Comparison of ENCODE assay signal across 1 cellular context in the genomic region with DNA sequence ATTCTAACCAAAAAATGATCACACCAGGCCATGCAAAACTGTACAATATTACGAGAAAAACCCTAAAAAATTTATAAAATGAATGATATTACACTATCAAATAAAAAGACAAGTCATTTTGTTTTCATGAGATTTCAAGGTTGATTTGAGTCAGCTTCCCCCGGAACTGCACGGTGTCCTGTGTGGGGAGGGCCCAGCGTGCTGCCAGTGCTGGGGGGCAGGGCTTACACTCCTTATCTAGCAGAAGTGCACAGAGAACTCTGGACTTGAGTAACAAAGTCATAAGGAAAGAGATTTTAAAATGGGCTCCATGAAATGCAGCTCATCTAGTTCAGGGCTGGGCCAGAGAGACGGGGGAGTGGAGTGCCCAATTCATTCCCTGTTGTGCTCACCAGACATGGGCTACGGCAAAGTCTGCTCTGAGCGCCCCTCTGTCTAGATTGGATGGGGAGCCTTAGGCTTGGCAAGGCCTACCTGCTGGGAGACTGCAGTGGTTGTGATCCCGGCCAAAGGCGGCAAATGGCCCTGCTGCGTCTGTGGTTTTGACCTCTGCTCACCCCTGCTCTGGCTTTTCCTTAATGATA.
A peak's percentile ranks its signal among the peaks of the same experiment; 100 is the strongest.
TF ChIP-seq lines count a peak whose summit lies in the region.

No MANE protein-coding gene starts in this region.

TF ChIP-seq in K562, 482 proteins besides CTCF, POLR2A, EP300 and RAD21 (continued from another document and continues in another):
- TF ChIP-seq, protein P1, sequence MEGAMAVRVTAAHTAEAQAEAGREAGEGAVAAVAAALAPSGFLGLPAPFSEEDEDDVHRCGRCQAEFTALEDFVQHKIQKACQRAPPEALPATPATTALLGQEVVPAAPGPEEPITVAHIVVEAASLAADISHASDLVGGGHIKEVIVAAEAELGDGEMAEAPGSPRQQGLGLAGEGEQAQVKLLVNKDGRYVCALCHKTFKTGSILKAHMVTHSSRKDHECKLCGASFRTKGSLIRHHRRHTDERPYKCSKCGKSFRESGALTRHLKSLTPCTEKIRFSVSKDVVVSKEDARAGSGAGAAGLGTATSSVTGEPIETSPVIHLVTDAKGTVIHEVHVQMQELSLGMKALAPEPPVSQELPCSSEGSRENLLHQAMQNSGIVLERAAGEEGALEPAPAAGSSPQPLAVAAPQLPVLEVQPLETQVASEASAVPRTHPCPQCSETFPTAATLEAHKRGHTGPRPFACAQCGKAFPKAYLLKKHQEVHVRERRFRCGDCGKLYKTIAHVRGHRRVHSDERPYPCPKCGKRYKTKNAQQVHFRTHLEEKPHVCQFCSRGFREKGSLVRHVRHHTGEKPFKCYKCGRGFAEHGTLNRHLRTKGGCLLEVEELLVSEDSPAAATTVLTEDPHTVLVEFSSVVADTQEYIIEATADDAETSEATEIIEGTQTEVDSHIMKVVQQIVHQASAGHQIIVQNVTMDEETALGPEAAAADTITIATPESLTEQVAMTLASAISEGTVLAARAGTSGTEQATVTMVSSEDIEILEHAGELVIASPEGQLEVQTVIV (CRISPR knock-in tag; IDR thresholded peaks at IDR 0.05; ENCODE audit: borderline replicate concordance) = no peak
- TF ChIP-seq GABPB2 (CRISPR knock-in tag; conservative IDR thresholded peaks at IDR 0.05) (no peak), CCNT2 (IDR thresholded peaks at IDR 0.05; ENCODE audit: borderline replicate concordance, extremely low read depth, insufficient read length, low read depth, low read length) (no peak), PTTG1 (tag; IDR thresholded peaks at IDR 0.05; ENCODE audit: low read depth) (no peak), SREBF1 (IDR thresholded peaks at IDR 0.05; ENCODE audit: borderline replicate concordance, low read depth, low read length) (no peak), FOXM1 (IDR thresholded peaks at IDR 0.05; ENCODE audit: low read depth) (0 out of 2 replicates have a peak, but pooled peaks have one; percentile 23), FOXM1 (CRISPR knock-in tag; IDR thresholded peaks at IDR 0.05; ENCODE audit: low read depth) (no peak), NFATC3 (IDR thresholded peaks at IDR 0.05) (no peak), MIER1 (IDR thresholded peaks at IDR 0.05; ENCODE audit: low read depth) (no peak), ZC3H4 (CRISPR knock-in tag; IDR thresholded peaks at IDR 0.05; ENCODE audit: borderline replicate concordance) (no peak), CBX1 (IDR thresholded peaks at IDR 0.05; ENCODE audit: low read depth) (no peak), GMEB1 (CRISPR knock-in tag; IDR thresholded peaks at IDR 0.05) (no peak), HEY1 (CRISPR knock-in tag; IDR thresholded peaks at IDR 0.05; ENCODE audit: borderline replicate concordance) (0 out of 2 replicates have a peak, but pooled peaks have one; percentile 13), POLR2AphosphoS5 (IDR thresholded peaks at IDR 0.05; ENCODE audit: control insufficient read depth, insufficient read depth, low read depth, low read length) (peak; percentile 44; the same call in 1 of the 2 replicates), ZNF217 (CRISPR knock-in tag; IDR thresholded peaks at IDR 0.05) (no peak), ZBTB49 (CRISPR knock-in tag; IDR thresholded peaks at IDR 0.05; ENCODE audit: borderline replicate concordance) (no peak), PREB (CRISPR knock-in tag; IDR thresholded peaks at IDR 0.05) (no peak), CBX3 (IDR thresholded peaks at IDR 0.05; ENCODE audit: borderline replicate concordance in 1 of 2, low read length in 2 of 2) (peak in 1 of 2 experiments; percentile 20; a peak in 1 of 3 replicates), CCAR2 (IDR thresholded peaks at IDR 0.05; ENCODE audit: low read depth, low read length) (no peak), E2F5 (CRISPR knock-in tag; IDR thresholded peaks at IDR 0.05) (no peak), DPF2 (IDR thresholded peaks at IDR 0.05) (peak; percentile 80), PRMT5 (CRISPR knock-in tag; IDR thresholded peaks at IDR 0.05) (no peak), ELF1 (tag; IDR thresholded peaks at IDR 0.05) (peak; percentile 38), NFIC (IDR thresholded peaks at IDR 0.05) (no peak), RBM22 (IDR thresholded peaks at IDR 0.05; ENCODE audit: low read depth, low read length, poor library complexity, severe bottlenecking) (no peak), SRSF7 (optimal IDR thresholded peaks at IDR 0.05; ENCODE audit: low read depth, low read length) (no peak), MYC (IDR thresholded peaks at IDR 0.05; ENCODE audit: low read depth, low read length) (peak; percentile 62; the same call in 1 of the 2 replicates), MYC (CRISPR knock-in tag; IDR thresholded peaks at IDR 0.05; ENCODE audit: borderline replicate concordance, low read depth) (no peak), EWSR1 (IDR thresholded peaks at IDR 0.05; ENCODE audit: borderline replicate concordance, low read depth, partially characterized antibody) (no peak), RFX1 (IDR thresholded peaks at IDR 0.05) (no peak), ZNF134 (CRISPR knock-in tag; conservative IDR thresholded peaks at IDR 0.05) (no peak), ZBTB7A (IDR thresholded peaks at IDR 0.05; ENCODE audit: borderline replicate concordance, control insufficient read depth, low read depth, low read length) (no peak), FOXA1 (IDR thresholded peaks at IDR 0.05; ENCODE audit: borderline replicate concordance) (no peak), NR0B1 (IDR thresholded peaks at IDR 0.05; ENCODE audit: partially characterized antibody) (no peak), TFAP4 (CRISPR knock-in tag; IDR thresholded peaks at IDR 0.05; ENCODE audit: borderline replicate concordance) (peak; percentile 32; the same call in 1 of the 2 replicates), LARP7 (IDR thresholded peaks at IDR 0.05) (no peak), ZKSCAN8 (CRISPR knock-in tag; IDR thresholded peaks at IDR 0.05) (no peak), CBX5 (IDR thresholded peaks at IDR 0.05; ENCODE audit: borderline replicate concordance, low read depth) (no peak)
- TF ChIP-seq, protein P2, sequence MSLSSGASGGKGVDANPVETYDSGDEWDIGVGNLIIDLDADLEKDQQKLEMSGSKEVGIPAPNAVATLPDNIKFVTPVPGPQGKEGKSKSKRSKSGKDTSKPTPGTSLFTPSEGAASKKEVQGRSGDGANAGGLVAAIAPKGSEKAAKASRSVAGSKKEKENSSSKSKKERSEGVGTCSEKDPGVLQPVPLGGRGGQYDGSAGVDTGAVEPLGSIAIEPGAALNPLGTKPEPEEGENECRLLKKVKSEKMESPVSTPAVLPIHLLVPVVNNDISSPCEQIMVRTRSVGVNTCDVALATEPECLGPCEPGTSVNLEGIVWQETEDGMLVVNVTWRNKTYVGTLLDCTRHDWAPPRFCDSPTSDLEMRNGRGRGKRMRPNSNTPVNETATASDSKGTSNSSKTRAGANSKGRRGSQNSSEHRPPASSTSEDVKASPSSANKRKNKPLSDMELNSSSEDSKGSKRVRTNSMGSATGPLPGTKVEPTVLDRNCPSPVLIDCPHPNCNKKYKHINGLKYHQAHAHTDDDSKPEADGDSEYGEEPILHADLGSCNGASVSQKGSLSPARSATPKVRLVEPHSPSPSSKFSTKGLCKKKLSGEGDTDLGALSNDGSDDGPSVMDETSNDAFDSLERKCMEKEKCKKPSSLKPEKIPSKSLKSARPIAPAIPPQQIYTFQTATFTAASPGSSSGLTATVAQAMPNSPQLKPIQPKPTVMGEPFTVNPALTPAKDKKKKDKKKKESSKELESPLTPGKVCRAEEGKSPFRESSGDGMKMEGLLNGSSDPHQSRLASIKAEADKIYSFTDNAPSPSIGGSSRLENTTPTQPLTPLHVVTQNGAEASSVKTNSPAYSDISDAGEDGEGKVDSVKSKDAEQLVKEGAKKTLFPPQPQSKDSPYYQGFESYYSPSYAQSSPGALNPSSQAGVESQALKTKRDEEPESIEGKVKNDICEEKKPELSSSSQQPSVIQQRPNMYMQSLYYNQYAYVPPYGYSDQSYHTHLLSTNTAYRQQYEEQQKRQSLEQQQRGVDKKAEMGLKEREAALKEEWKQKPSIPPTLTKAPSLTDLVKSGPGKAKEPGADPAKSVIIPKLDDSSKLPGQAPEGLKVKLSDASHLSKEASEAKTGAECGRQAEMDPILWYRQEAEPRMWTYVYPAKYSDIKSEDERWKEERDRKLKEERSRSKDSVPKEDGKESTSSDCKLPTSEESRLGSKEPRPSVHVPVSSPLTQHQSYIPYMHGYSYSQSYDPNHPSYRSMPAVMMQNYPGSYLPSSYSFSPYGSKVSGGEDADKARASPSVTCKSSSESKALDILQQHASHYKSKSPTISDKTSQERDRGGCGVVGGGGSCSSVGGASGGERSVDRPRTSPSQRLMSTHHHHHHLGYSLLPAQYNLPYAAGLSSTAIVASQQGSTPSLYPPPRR (CRISPR knock-in tag; IDR thresholded peaks at IDR 0.05; ENCODE audit: borderline replicate concordance) = no peak
- TF ChIP-seq, protein P3, sequence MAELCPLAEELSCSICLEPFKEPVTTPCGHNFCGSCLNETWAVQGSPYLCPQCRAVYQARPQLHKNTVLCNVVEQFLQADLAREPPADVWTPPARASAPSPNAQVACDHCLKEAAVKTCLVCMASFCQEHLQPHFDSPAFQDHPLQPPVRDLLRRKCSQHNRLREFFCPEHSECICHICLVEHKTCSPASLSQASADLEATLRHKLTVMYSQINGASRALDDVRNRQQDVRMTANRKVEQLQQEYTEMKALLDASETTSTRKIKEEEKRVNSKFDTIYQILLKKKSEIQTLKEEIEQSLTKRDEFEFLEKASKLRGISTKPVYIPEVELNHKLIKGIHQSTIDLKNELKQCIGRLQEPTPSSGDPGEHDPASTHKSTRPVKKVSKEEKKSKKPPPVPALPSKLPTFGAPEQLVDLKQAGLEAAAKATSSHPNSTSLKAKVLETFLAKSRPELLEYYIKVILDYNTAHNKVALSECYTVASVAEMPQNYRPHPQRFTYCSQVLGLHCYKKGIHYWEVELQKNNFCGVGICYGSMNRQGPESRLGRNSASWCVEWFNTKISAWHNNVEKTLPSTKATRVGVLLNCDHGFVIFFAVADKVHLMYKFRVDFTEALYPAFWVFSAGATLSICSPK (IDR thresholded peaks at IDR 0.05; ENCODE audit: borderline replicate concordance) = no peak
- TF ChIP-seq, protein P4, sequence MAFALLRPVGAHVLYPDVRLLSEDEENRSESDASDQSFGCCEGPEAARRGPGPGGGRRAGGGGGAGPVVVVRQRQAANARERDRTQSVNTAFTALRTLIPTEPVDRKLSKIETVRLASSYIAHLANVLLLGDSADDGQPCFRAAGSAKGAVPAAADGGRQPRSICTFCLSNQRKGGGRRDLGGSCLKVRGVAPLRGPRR (CRISPR knock-in tag; IDR thresholded peaks at IDR 0.05) = no peak
